In genomic region chr11:57224126-57224525, GRCh38 we compare ENCODE assay signal across 20 cellular contexts. TPM values are rescaled to one million over a fixed set of nuclear protein-coding genes. Genes with fewer than 3 reads are reported as not detected.
DNase-seq lines count a peak whose midpoint lies in the region; TF ChIP-seq lines count a peak whose summit lies in the region.
"Had no signal": no experiment of that assay in that cellular context is flagged by ENCODE, and none has a peak within 500 bp of the region (broad histone marks: within the 10 kb centered on the region; RNA-seq: fewer than 3 reads in every experiment).

No MANE protein-coding gene starts in this region.

- CTCF ChIA-PET in HEK293T (lab: Yijun Ruan, JAX): no interaction called here

- H3K4me3 Mint-ChIP-seq in endodermal cell: no peak overlapping the region
- H3K4me3 Mint-ChIP-seq: CD4-positive, CD25-positive, alpha-beta regulatory T cell; CD8-positive, alpha-beta memory T cell had no signal

- POLR2A ChIA-PET in HEK293T (lab: Yijun Ruan, JAX): no interaction called here

- no peaks in the 10 kb centered on the region for H3K36me3 Mint-ChIP-seq in endodermal cell (ENCODE audit: low read depth)
- H3K36me3 Mint-ChIP-seq: CD4-positive, CD25-positive, alpha-beta regulatory T cell; CD8-positive, alpha-beta memory T cell had no signal

- H3K4me3 ChIP-seq in endodermal cell (ENCODE audit: low read length): no peak overlapping the region
- H3K4me3 ChIP-seq: GM12878, HAP-1 had no signal

- H3K27ac Mint-ChIP-seq in endodermal cell: no peak overlapping the region
- H3K27ac Mint-ChIP-seq: CD4-positive, CD25-positive, alpha-beta regulatory T cell; CD8-positive, alpha-beta memory T cell had no signal

- peaks cover 4% of the 10 kb centered on the region for H3K9me3 Mint-ChIP-seq in endodermal cell
- H3K9me3 Mint-ChIP-seq: CD8-positive, alpha-beta memory T cell had no signal

- H3K36me3 ChIP-seq in endodermal cell (ENCODE audit: control insufficient read depth, insufficient read depth, low read length): no peaks in the 10 kb centered on the region
- H3K36me3 ChIP-seq: BE2C, HAP-1 had no signal

- peaks cover 14% of the 10 kb centered on the region for H3K4me1 ChIP-seq in endodermal cell (ENCODE audit: control insufficient read depth, insufficient read depth, low read length)
- H3K4me1 ChIP-seq: HAP-1 had no signal

- peaks cover 19% of the 10 kb centered on the region for H3K4me1 Mint-ChIP-seq in endodermal cell
- H3K4me1 Mint-ChIP-seq: CD4-positive, CD25-positive, alpha-beta regulatory T cell; CD8-positive, alpha-beta memory T cell had no signal

- no peak for TF ChIP-seq CTCF in endodermal cell (conservative IDR thresholded peaks at IDR 0.05)

- WGBS in endodermal cell (ENCODE audit: insufficient coverage in 1 of 2, insufficient read length in 1 of 2), 2 experiments: 67 to 78% methylated on average over 2 of the region's 2 CpGs

- H3K9ac ChIP-seq in endodermal cell (ENCODE audit: extremely low read depth, low read length, poor library complexity, severe bottlenecking): no peak overlapping the region

- H3K9me3 ChIP-seq in endodermal cell (ENCODE audit: control insufficient read depth, low read length): peaks cover 6% of the 10 kb centered on the region
- H3K9me3 ChIP-seq: BE2C, HAP-1 had no signal

- DNase-seq in Ammon's horn (ENCODE audit: low spot score) (peak; percentile 22), endodermal cell (no peak), midbrain (lab: John Stamatoyannopoulos, UW) (peak; percentile 9), HEK293T (ENCODE audit: extremely low spot score) (no peak), T-helper 9 cell (no peak), NCI-H345 (lab: John Stamatoyannopoulos, UW) (no peak)
- DNase-seq in activated CD8-positive, alpha-beta memory T cell treated with anti-CD3 and anti-CD28 coated beads, Interleukin-2, amount 50 U/mL, for 48 hours: no peak
- DNase-seq: 8988T; BE2C; CD4-positive, CD25-positive, alpha-beta regulatory T cell; CD8-positive, alpha-beta memory T cell; COR-L47; DMS 273 treated with DMSO at 0.1 percent for 48 hours; DND-41 had no signal

- peaks cover under 1% of the 10 kb centered on the region for H3K27me3 Mint-ChIP-seq in endodermal cell (ENCODE audit: insufficient read depth)

- H3K27ac ChIP-seq in endodermal cell (ENCODE audit: low read depth, low read length): peak overlapping the region; percentile 39
- H3K27ac ChIP-seq: HL-60 had no signal

- no peaks in the 10 kb centered on the region for H3K27me3 ChIP-seq in endodermal cell (ENCODE audit: control insufficient read depth, insufficient read depth, low read length, poor library complexity, severe bottlenecking)
- H3K27me3 ChIP-seq: BE2C had no signal

TF ChIP-seq in HEK293T, 16 proteins besides CTCF, POLR2A, EP300 and RAD21:
- TF ChIP-seq SUZ12 (IDR thresholded peaks at IDR 0.05): no peak
- no peak for TF ChIP-seq ZNF384 (IDR thresholded peaks at IDR 0.05)
- TF ChIP-seq HDGF (IDR thresholded peaks at IDR 0.05; ENCODE audit: borderline replicate concordance): no peak
- TF ChIP-seq BHLHE40 (IDR thresholded peaks at IDR 0.05; ENCODE audit: borderline replicate concordance): no peak
- no peak for TF ChIP-seq FOXM1 (IDR thresholded peaks at IDR 0.05; ENCODE audit: borderline replicate concordance)
- no peak for TF ChIP-seq FOXA1 (IDR thresholded peaks at IDR 0.05)
- TF ChIP-seq CTBP1 (IDR thresholded peaks at IDR 0.05; ENCODE audit: borderline replicate concordance): no peak
- TF ChIP-seq NFRKB (IDR thresholded peaks at IDR 0.05): no peak
- no peak for TF ChIP-seq LEF1 (IDR thresholded peaks at IDR 0.05; ENCODE audit: borderline replicate concordance)
- TF ChIP-seq FOXK2 (IDR thresholded peaks at IDR 0.05): no peak
- no peak for TF ChIP-seq SP1 (IDR thresholded peaks at IDR 0.05)
- TF ChIP-seq TARDBP (IDR thresholded peaks at IDR 0.05): no peak
- TF ChIP-seq ELF4 (IDR thresholded peaks at IDR 0.05): no peak
- no peak for TF ChIP-seq L3MBTL2 (conservative IDR thresholded peaks at IDR 0.05)
- no peak for TF ChIP-seq PKNOX1 (IDR thresholded peaks at IDR 0.05)

RNA-seq across cellular contexts. Expression of gene APLNR, which starts 12.9 kb away (rescaled TPM):
- total RNA-seq in endodermal cell: 1 to 10 TPM; 3.7 to 4.2 TPM
- polyA plus RNA-seq in endodermal cell (2013, experiment 1 of 2): 13.9 TPM
- polyA plus RNA-seq in endodermal cell (2013, experiment 2 of 2): 15.2 TPM
- total RNA-seq: CD4-positive, CD25-positive, alpha-beta regulatory T cell; CD8-positive, alpha-beta memory T cell; G401; GM12878; HT1080 had no signal
- polyA plus RNA-seq: CD4-positive, CD25-positive, alpha-beta regulatory T cell; CD8-positive, alpha-beta memory T cell had no signal

RNA-seq across cellular contexts. Expression of gene LRRC55, which starts 42.4 kb away (rescaled TPM):
- under 1 TPM in 1 of 2 donors, not detected in 1; 0.04 TPM for total RNA-seq in endodermal cell
- 8.9 TPM for polyA plus RNA-seq in endodermal cell (2013, experiment 1 of 2)
- polyA plus RNA-seq in endodermal cell (2013, experiment 2 of 2): 8.4 TPM
- total RNA-seq: CD4-positive, CD25-positive, alpha-beta regulatory T cell; CD8-positive, alpha-beta memory T cell; G401; GM12878; H4; HT1080 had no signal
- polyA plus RNA-seq: CD4-positive, CD25-positive, alpha-beta regulatory T cell; CD8-positive, alpha-beta memory T cell had no signal

Comparison
In these comparisons a context has a peak if more than half of its experiments do, and no peak if none do; other contexts are left out.
1. DNase-seq: peak in Ammon's horn (single experiment) and midbrain (single experiment); none in endodermal cell (single experiment), HEK293T (single experiment), T-helper 9 cell (single experiment), activated CD8-positive, alpha-beta memory T cell treated with anti-CD3 and anti-CD28 coated beads, Interleukin-2, amount 50 U/mL, for 48 hours (single experiment) and NCI-H345 (single experiment).